ENCODE assay signal across 13 cellular contexts in the genomic region with DNA sequence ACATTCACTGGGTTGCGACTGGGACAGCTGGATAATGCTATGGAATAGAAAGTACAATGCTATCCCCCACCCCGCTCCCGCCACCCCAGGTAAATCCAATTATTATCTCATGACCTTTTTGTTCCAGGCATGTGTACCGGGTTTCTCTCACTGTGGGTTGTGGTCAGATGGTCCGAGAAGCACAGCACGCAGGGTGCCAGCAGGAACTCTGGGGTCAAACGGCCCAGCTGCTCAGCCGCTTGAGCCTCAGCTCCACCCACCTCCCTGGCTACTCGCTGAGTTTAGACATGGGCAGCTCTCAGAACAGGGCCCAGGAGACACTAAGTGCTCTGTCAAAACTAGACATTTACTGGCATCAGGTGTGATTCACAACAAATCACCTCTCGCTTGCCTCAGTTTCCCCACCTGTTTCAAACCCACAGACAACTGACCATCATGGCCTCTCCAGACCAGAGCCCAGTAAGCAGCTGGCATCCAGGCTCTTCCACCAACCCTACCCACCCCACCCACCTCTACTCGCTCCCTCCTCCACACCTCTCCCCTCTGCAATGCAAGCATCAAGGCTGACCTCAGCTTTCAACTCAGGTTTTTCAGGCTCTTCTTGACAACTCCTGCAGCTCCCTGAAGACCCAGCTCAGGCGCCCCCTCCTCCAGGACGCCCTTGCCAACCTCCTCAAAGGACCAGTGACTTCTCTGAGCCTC. TPM values are rescaled to one million over a fixed set of nuclear protein-coding genes. Genes with fewer than 3 reads are reported as not detected.
A peak's percentile ranks its signal among the peaks of the same experiment; 100 is the strongest.
DNase-seq lines count a peak whose midpoint lies in the region; ATAC-seq and TF ChIP-seq lines count a peak whose summit lies in the region.
"Had no signal": no experiment of that assay in that cellular context is flagged by ENCODE, and none has a peak within 500 bp of the region (broad histone marks: within the 10 kb centered on the region; RNA-seq: fewer than 3 reads in every experiment).

No MANE protein-coding gene starts in this region.

- WGBS in IMR-90 (ENCODE audit: extremely low coverage in 2 of 2, insufficient read length in 1 of 2), 2 experiments, result 70% methylated on average over 4 of the region's 13 CpGs; no CpG with 5 or more reads in 1 of the 2 experiments
- WGBS in stomach, 5 donors, result 33 to 60% (median 45%) methylated on average over 13 of the region's 13 CpGs

- no peak overlapping the region for H2BK120ac ChIP-seq in IMR-90 (ENCODE audit: low read depth, low read length)

- H3K4me3 ChIP-seq in IMR-90 (ENCODE audit: insufficient read depth, low read depth, low read length) (no peak overlapping the region), WERI-Rb-1 (ENCODE audit: low read depth, low read length) (no peak overlapping the region), stomach (no peak overlapping the region), ascending aorta (no peak overlapping the region)
- H3K4me3 ChIP-seq: sigmoid colon had no signal

- DNase-seq in IMR-90, result no peak
- DNase-seq in WERI-Rb-1, result peak; percentile 53
- peak; percentile 34 for DNase-seq in iris pigment epithelial cell (ENCODE audit: low read depth)
- DNase-seq in stomach, result peak; percentile 59
- DNase-seq in ascending aorta (ENCODE audit: low spot score in 2 of 2), result no peak
- DNase-seq: anterior cingulate cortex, EL, occipital lobe, sigmoid colon had no signal

- H4K8ac ChIP-seq in IMR-90 (ENCODE audit: low read depth in 2 of 2, low read length in 2 of 2), result peak overlapping the region in 1 of 2 experiments; percentile 14; a peak in 1 of 4 replicates

- BruUV-seq in IMR-90 (replicated peaks; lab: Mats Ljungman, UMichigan), result no TSS peak

- no peak overlapping the region for H3K18ac ChIP-seq in IMR-90 (ENCODE audit: low read depth, low read length)

- in situ Hi-C loops in IMR-90 (cut with MboI; ENCODE audit: low sequenced_read_pairs), result no loop called here

- H3K4me2 ChIP-seq in IMR-90 (ENCODE audit: low read depth, low read length), result no peak overlapping the region

- no peak overlapping the region for H2AFZ ChIP-seq in IMR-90 (replicated peaks; ENCODE audit: low read length, poor library complexity)

- H3K4ac ChIP-seq in IMR-90 (ENCODE audit: low read depth, low read length), result 0 out of 2 replicates have a peak overlapping the region, but pooled peaks have one; percentile 40

- no peaks in the 10 kb centered on the region for H3K9me3 ChIP-seq in IMR-90 (ENCODE audit: control insufficient read depth, insufficient read depth, low read length)
- H3K9me3 ChIP-seq in WERI-Rb-1 (ENCODE audit: severe bottlenecking), result no peaks in the 10 kb centered on the region
- H3K9me3 ChIP-seq in stomach, result no peaks in the 10 kb centered on the region
- no peaks in the 10 kb centered on the region for H3K9me3 ChIP-seq in ascending aorta
- H3K9me3 ChIP-seq: BE2C, sigmoid colon had no signal

- intact Hi-C loops in IMR-90 (cut with micrococcal nuclease), result no loop called here
- intact Hi-C loops in stomach (cut with DNase I; ENCODE audit: low total_unique reads), result no loop called here
- intact Hi-C loops in ascending aorta (cut with DNase I), result no loop called here

- H2BK5ac ChIP-seq in IMR-90 (ENCODE audit: low read depth, low read length, poor library complexity, severe bottlenecking), result no peak overlapping the region

- H4K91ac ChIP-seq in IMR-90 (ENCODE audit: insufficient read depth, low read depth, low read length), result no peak overlapping the region; the same call in 1 of the 2 replicates

- H3K14ac ChIP-seq in IMR-90 (replicated peaks; ENCODE audit: low read depth, low read length), result 0 out of 2 replicates have a peak overlapping the region, but pooled peaks have one; percentile 15

- H3K9ac ChIP-seq in IMR-90 (ENCODE audit: low read depth, low read length), result no peak overlapping the region

- TF ChIP-seq CTCF in IMR-90 (conservative IDR thresholded peaks at IDR 0.05; ENCODE audit: low read depth, low read length) (no peak), WERI-Rb-1 (IDR thresholded peaks at IDR 0.05; ENCODE audit: low read depth, low read length) (no peak), stomach (IDR thresholded peaks at IDR 0.05) (no peak), ascending aorta (IDR thresholded peaks at IDR 0.05) (no peak)

- H3K27ac ChIP-seq in IMR-90 (ENCODE audit: insufficient read depth, low read length) (no peak overlapping the region), WERI-Rb-1 (peak overlapping the region; percentile 58), stomach (peak overlapping the region; percentile 39 to 95 (median 87)), ascending aorta (no peak overlapping the region)
- H3K27ac ChIP-seq: sigmoid colon had no signal

- H2BK15ac ChIP-seq in IMR-90 (ENCODE audit: low read depth, low read length), result 0 out of 3 replicates have a peak overlapping the region, but pooled peaks have one; percentile 6

- POLR2A ChIA-PET in IMR-90 (lab: Charles Lee; ENCODE audit: unreplicated experiment), result no interaction called here

- peaks cover 3% of the 10 kb centered on the region; the same call in 1 of the 2 replicates for H4K20me1 ChIP-seq in IMR-90 (ENCODE audit: insufficient read depth, low read length)

- dilution Hi-C loops in IMR-90 (cut with HindIII; ENCODE audit: low sequenced_read_pairs, unreplicated experiment), result no loop called here

- CTCF ChIA-PET in IMR-90 (lab: Yijun Ruan, JAX), result no interaction called here

- H3K36me3 ChIP-seq in IMR-90 (ENCODE audit: control insufficient read depth, insufficient read depth, low read length), result peaks cover 14% of the 10 kb centered on the region
- peaks cover 4% of the 10 kb centered on the region for H3K36me3 ChIP-seq in WERI-Rb-1
- H3K36me3 ChIP-seq in stomach, result peaks cover 0 to 28% (median 11%) of the 10 kb centered on the region in 4 donors
- H3K36me3 ChIP-seq in ascending aorta, result no peaks in the 10 kb centered on the region
- H3K36me3 ChIP-seq: BE2C, sigmoid colon had no signal

- H4K5ac ChIP-seq in IMR-90 (ENCODE audit: low read depth, low read length), result no peak overlapping the region

- peak overlapping the region; percentile 20 for H2AK5ac ChIP-seq in IMR-90 (ENCODE audit: low read depth, low read length)

- TF ChIP-seq RAD21 in IMR-90 (IDR thresholded peaks at IDR 0.05; ENCODE audit: low read length), result no peak

- H3K79me1 ChIP-seq in IMR-90 (ENCODE audit: low read depth in 1 of 2, low read length in 2 of 2), result peaks cover 0 to 19% of the 10 kb centered on the region in 2 experiments; a peak in 2 of 4 replicates

- TF ChIP-seq POLR2A in IMR-90 (IDR thresholded peaks at IDR 0.05; ENCODE audit: low read depth, low read length) (no peak), stomach (IDR thresholded peaks at IDR 0.05) (no peak)

- H3K27me3 ChIP-seq in IMR-90 (ENCODE audit: control insufficient read depth, insufficient read depth, low read length) (no peaks in the 10 kb centered on the region), WERI-Rb-1 (ENCODE audit: insufficient read depth, low read depth, severe bottlenecking) (no peaks in the 10 kb centered on the region), stomach (peaks cover 0 to 51% (median 0%) of the 10 kb centered on the region in 3 donors), ascending aorta (no peaks in the 10 kb centered on the region)
- H3K27me3 ChIP-seq: BE2C had no signal

- H2BK20ac ChIP-seq in IMR-90 (ENCODE audit: low read depth, low read length), result no peak overlapping the region

- H2AK9ac ChIP-seq in IMR-90 (replicated peaks; ENCODE audit: low read depth, low read length, poor library complexity), result no peak overlapping the region

- no peak overlapping the region for H3K56ac ChIP-seq in IMR-90 (ENCODE audit: extremely low read depth, insufficient read depth, low read length)

- peaks cover 24% of the 10 kb centered on the region for H3K4me1 ChIP-seq in IMR-90 (ENCODE audit: control insufficient read depth, insufficient read depth, low read length)
- peaks cover 58 to 63% (median 59%) of the 10 kb centered on the region in 4 donors for H3K4me1 ChIP-seq in stomach
- H3K4me1 ChIP-seq in ascending aorta, result peaks cover 9 to 12% of the 10 kb centered on the region in 2 donors

- no peak for TF ChIP-seq EP300 in stomach (IDR thresholded peaks at IDR 0.05)

- H3K23ac ChIP-seq in IMR-90 (ENCODE audit: low read depth, low read length), result no peak overlapping the region

- peaks cover 17% of the 10 kb centered on the region for H3K9me1 ChIP-seq in IMR-90 (ENCODE audit: insufficient read depth, low read length)

- ATAC-seq in IMR-90 (ENCODE audit: low read depth) (no peak), HG03342 (IDR thresholded peaks at IDR 0.05; ENCODE audit: unreplicated experiment) (no peak), HG03039 (IDR thresholded peaks at IDR 0.05; ENCODE audit: unreplicated experiment) (no peak)

TF ChIP-seq in IMR-90, 13 proteins besides CTCF, POLR2A, EP300 and RAD21 (continues in another document):
- TF ChIP-seq RCOR1 (IDR thresholded peaks at IDR 0.05; ENCODE audit: insufficient replicate concordance, low read length), result no peak
- TF ChIP-seq BHLHE40 (IDR thresholded peaks at IDR 0.05; ENCODE audit: low read depth, low read length), result no peak
- TF ChIP-seq MXI1 (IDR thresholded peaks at IDR 0.05; ENCODE audit: borderline replicate concordance, low read depth, low read length), result no peak
- TF ChIP-seq RFX5 (IDR thresholded peaks at IDR 0.05; ENCODE audit: low read depth, low read length), result no peak
- TF ChIP-seq, protein P1, sequence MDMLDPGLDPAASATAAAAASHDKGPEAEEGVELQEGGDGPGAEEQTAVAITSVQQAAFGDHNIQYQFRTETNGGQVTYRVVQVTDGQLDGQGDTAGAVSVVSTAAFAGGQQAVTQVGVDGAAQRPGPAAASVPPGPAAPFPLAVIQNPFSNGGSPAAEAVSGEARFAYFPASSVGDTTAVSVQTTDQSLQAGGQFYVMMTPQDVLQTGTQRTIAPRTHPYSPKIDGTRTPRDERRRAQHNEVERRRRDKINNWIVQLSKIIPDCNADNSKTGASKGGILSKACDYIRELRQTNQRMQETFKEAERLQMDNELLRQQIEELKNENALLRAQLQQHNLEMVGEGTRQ (IDR thresholded peaks at IDR 0.05; ENCODE audit: low read depth, low read length), result no peak
- no peak for TF ChIP-seq FOS (IDR thresholded peaks at IDR 0.05; ENCODE audit: low read depth, low read length)
- no peak for TF ChIP-seq MAZ (IDR thresholded peaks at IDR 0.05; ENCODE audit: borderline replicate concordance, low read depth, low read length)

RNA-seq across cellular contexts. Expression of a gene that starts 13.0 kb away (rescaled TPM):
- total RNA-seq in IMR-90 (2012; rRNA removed), result not detected in 2 replicates
- 0.15 and 0.24 TPM in 2 replicates for polyA plus RNA-seq in IMR-90 (2012; rRNA removed)
- polyA plus RNA-seq in IMR-90 (2012; cell fraction: cytosol; rRNA removed), result 0.08 and 0.34 TPM in 2 replicates
- polyA plus RNA-seq in IMR-90 (2012; cell fraction: nucleus; rRNA removed; ENCODE audit: low replicate concordance), result 0.91 and 1.7 TPM in 2 replicates
- 10 to 100 TPM in 3 of 5 donors, 1 to 10 TPM in 2; 1.7 to 86.4 (median 11.2) TPM for total RNA-seq in stomach
- 10 to 100 TPM in 1 of 3 donors, 1 to 10 TPM in 2; 3.8 to 10.2 (median 6.7) TPM for polyA plus RNA-seq in stomach
- 101 TPM for total RNA-seq in ascending aorta

RNA-seq across cellular contexts. Expression of a gene that starts 20.1 kb away (rescaled TPM):
- 6.1 TPM in 2 replicates for total RNA-seq in IMR-90 (2012; rRNA removed)
- 18.4 and 19.8 TPM in 2 replicates for polyA plus RNA-seq in IMR-90 (2012; rRNA removed)
- 9.8 and 18.6 TPM in 2 replicates for polyA plus RNA-seq in IMR-90 (2012; cell fraction: cytosol; rRNA removed)
- polyA plus RNA-seq in IMR-90 (2012; cell fraction: nucleus; rRNA removed; ENCODE audit: low replicate concordance), result 23.8 and 66.7 TPM in 2 replicates
- 100 to 1,000 TPM in 1 of 5 donors, 10 to 100 TPM in 2, 1 to 10 TPM in 2; 5.5 to 120 (median 28.4) TPM for total RNA-seq in stomach
- polyA plus RNA-seq in stomach, result 10 to 100 TPM; 11.3 to 17.8 (median 13.6) TPM
- 21.0 TPM for total RNA-seq in ascending aorta
- total RNA-seq: mononuclear cell had no signal

Comparison
In these comparisons a context has a peak if more than half of its experiments do, and no peak if none do; other contexts are left out.
1. DNase-seq: peak in WERI-Rb-1 (single experiment), iris pigment epithelial cell (single experiment) and stomach (single experiment); none in IMR-90 (single experiment) and ascending aorta (0 of 2).
2. H3K27ac ChIP-seq: peak in WERI-Rb-1 (single experiment) and stomach (5 of 5); none in IMR-90 (single experiment) and ascending aorta (0 of 2).